ENCODE assay signal across 22 cellular contexts in genomic region chr9:6440405-6440804, GRCh38. TPM values are rescaled to one million over a fixed set of nuclear protein-coding genes. Genes with fewer than 3 reads are reported as not detected.
A peak's percentile ranks its signal among the peaks of the same experiment; 100 is the strongest.
DNase-seq lines count a peak whose midpoint lies in the region; ATAC-seq, FAIRE-seq and TF ChIP-seq lines count a peak whose summit lies in the region.
"Had no signal": no experiment of that assay in that cellular context is flagged by ENCODE, and none has a peak within 500 bp of the region (broad histone marks: within the 10 kb centered on the region; RNA-seq: fewer than 3 reads in every experiment).

No MANE protein-coding gene starts in this region.

- in situ Hi-C loops in IMR-90 (cut with MboI; ENCODE audit: low sequenced_read_pairs) = no loop called here

- no CpG with 5 or more reads among the region's 3 CpGs for WGBS in IMR-90 (ENCODE audit: extremely low coverage in 2 of 2, insufficient read length in 1 of 2), 2 experiments

- no peak overlapping the region for H3K27ac Mint-ChIP-seq in CD4-positive, CD25-positive, alpha-beta regulatory T cell
- H3K27ac Mint-ChIP-seq: GM23338 had no signal

- no peaks in the 10 kb centered on the region for H3K9me3 ChIP-seq in CD4-positive, CD25-positive, alpha-beta regulatory T cell (ENCODE audit: control insufficient read depth in 2 of 2, low read length in 2 of 2)
- no peaks in the 10 kb centered on the region for H3K9me3 ChIP-seq in IMR-90 (ENCODE audit: control insufficient read depth, insufficient read depth, low read length)
- H3K9me3 ChIP-seq: BLaER1 had no signal

- peak; percentile 9 for FAIRE-seq in islet of Langerhans (lab: Jason Lieb, UNC)
- FAIRE-seq: A204.1, GM12878, GM19239 had no signal

- TF ChIP-seq POLR2A in IMR-90 (IDR thresholded peaks at IDR 0.05; ENCODE audit: low read depth, low read length) = no peak

- no peak overlapping the region for H3K14ac ChIP-seq in IMR-90 (replicated peaks; ENCODE audit: low read depth, low read length)

- intact Hi-C loops in IMR-90 (cut with micrococcal nuclease) = no loop called here

- no peak overlapping the region for H3K9ac ChIP-seq in IMR-90 (ENCODE audit: low read depth, low read length)
- H3K9ac ChIP-seq: BLaER1 had no signal

- H4K91ac ChIP-seq in IMR-90 (ENCODE audit: insufficient read depth, low read depth, low read length) = no peak overlapping the region

- dilution Hi-C loops in IMR-90 (cut with HindIII; ENCODE audit: low sequenced_read_pairs, unreplicated experiment) = no loop called here

- H2AK9ac ChIP-seq in IMR-90 (replicated peaks; ENCODE audit: low read depth, low read length, poor library complexity) = no peak overlapping the region

- H3K4me3 ChIP-seq in CD4-positive, CD25-positive, alpha-beta regulatory T cell (ENCODE audit: low read depth, low read length) = peak overlapping the region; percentile 35
- no peak overlapping the region for H3K4me3 ChIP-seq in IMR-90 (ENCODE audit: insufficient read depth, low read depth, low read length)
- H3K4me3 ChIP-seq: BLaER1, GM12878, GM23338 had no signal

- H3K4me2 ChIP-seq in IMR-90 (ENCODE audit: low read depth, low read length) = no peak overlapping the region
- H3K4me2 ChIP-seq: BLaER1 had no signal

- no peak overlapping the region for H2AK5ac ChIP-seq in IMR-90 (ENCODE audit: low read depth, low read length)

- peaks cover 13% of the 10 kb centered on the region for H3K9me1 ChIP-seq in IMR-90 (ENCODE audit: insufficient read depth, low read length)

- H3K56ac ChIP-seq in IMR-90 (ENCODE audit: extremely low read depth, insufficient read depth, low read length) = no peak overlapping the region

- no peak for TF ChIP-seq CTCF in IMR-90 (conservative IDR thresholded peaks at IDR 0.05; ENCODE audit: low read depth, low read length)

- H3K27me3 ChIP-seq in CD4-positive, CD25-positive, alpha-beta regulatory T cell (ENCODE audit: control insufficient read depth, insufficient read depth, low read length) = no peaks in the 10 kb centered on the region
- no peaks in the 10 kb centered on the region for H3K27me3 ChIP-seq in IMR-90 (ENCODE audit: control insufficient read depth, insufficient read depth, low read length)
- H3K27me3 ChIP-seq: BLaER1 had no signal

- H4K20me1 ChIP-seq in IMR-90 (ENCODE audit: insufficient read depth, low read length) = peaks cover 65% of the 10 kb centered on the region

- peaks cover 10 to 70% of the 10 kb centered on the region in 2 experiments for H3K79me1 ChIP-seq in IMR-90 (ENCODE audit: low read depth in 1 of 2, low read length in 2 of 2)

- peaks cover 23% of the 10 kb centered on the region for H3K36me3 ChIP-seq in CD4-positive, CD25-positive, alpha-beta regulatory T cell (ENCODE audit: control insufficient read depth, insufficient read depth, low read length)
- peaks cover 19% of the 10 kb centered on the region for H3K36me3 ChIP-seq in IMR-90 (ENCODE audit: control insufficient read depth, insufficient read depth, low read length)

- CTCF ChIA-PET in IMR-90 (lab: Yijun Ruan, JAX) = no interaction called here

- no peak overlapping the region for H2BK120ac ChIP-seq in IMR-90 (ENCODE audit: low read depth, low read length)

- POLR2A ChIA-PET in IMR-90 (lab: Charles Lee; ENCODE audit: unreplicated experiment) = no interaction called here

- H3K27ac ChIP-seq in CD4-positive, CD25-positive, alpha-beta regulatory T cell (ENCODE audit: insufficient read depth, low read length, poor library complexity, severe bottlenecking) = peak overlapping the region; percentile 3
- no peak overlapping the region for H3K27ac ChIP-seq in IMR-90 (ENCODE audit: insufficient read depth, low read length)
- H3K27ac ChIP-seq: 22Rv1, BLaER1, C4-2B had no signal

- H3K4me1 Mint-ChIP-seq in CD4-positive, CD25-positive, alpha-beta regulatory T cell = peaks cover 61 to 86% (median 76%) of the 10 kb centered on the region in 4 donors

- H2BK15ac ChIP-seq in IMR-90 (ENCODE audit: low read depth, low read length) = no peak overlapping the region

- H3K4ac ChIP-seq in IMR-90 (ENCODE audit: low read depth, low read length) = no peak overlapping the region

- peaks cover 45% of the 10 kb centered on the region for H3K4me1 ChIP-seq in CD4-positive, CD25-positive, alpha-beta regulatory T cell (ENCODE audit: control insufficient read depth, insufficient read depth, low read length, poor library complexity, severe bottlenecking)
- H3K4me1 ChIP-seq in IMR-90 (ENCODE audit: control insufficient read depth, insufficient read depth, low read length) = peaks cover 3% of the 10 kb centered on the region; the same call in 1 of the 2 replicates

- H3K36me3 Mint-ChIP-seq in CD4-positive, CD25-positive, alpha-beta regulatory T cell = peaks cover 16% of the 10 kb centered on the region

- H2BK5ac ChIP-seq in IMR-90 (ENCODE audit: low read depth, low read length, poor library complexity, severe bottlenecking) = peak overlapping the region; percentile 62

- H3K27me3 Mint-ChIP-seq in CD4-positive, CD25-positive, alpha-beta regulatory T cell = no peaks in the 10 kb centered on the region
- H3K27me3 Mint-ChIP-seq: B cell; CD4-positive, alpha-beta memory T cell had no signal

- no peak overlapping the region for H3K23ac ChIP-seq in IMR-90 (ENCODE audit: low read depth, low read length)

- no peak overlapping the region for H2AFZ ChIP-seq in IMR-90 (replicated peaks; ENCODE audit: low read length, poor library complexity)
- H2AFZ ChIP-seq: GM23338 had no signal

- peak overlapping the region in 2 of 4 donors; percentile 11 to 67 for H3K4me3 Mint-ChIP-seq in CD4-positive, CD25-positive, alpha-beta regulatory T cell
- H3K4me3 Mint-ChIP-seq: B cell, GM23338, H9 had no signal

- ATAC-seq in CD4-positive, CD25-positive, alpha-beta regulatory T cell (ENCODE audit: low read depth in 2 of 2) = no peak
- ATAC-seq in IMR-90 (ENCODE audit: low read depth) = peak; percentile 71

- no peak overlapping the region for H4K5ac ChIP-seq in IMR-90 (ENCODE audit: low read depth, low read length)

- H4K8ac ChIP-seq in IMR-90 (ENCODE audit: low read depth in 2 of 2, low read length in 2 of 2) = no peak overlapping the region

- H2BK20ac ChIP-seq in IMR-90 (ENCODE audit: low read depth, low read length) = no peak overlapping the region

- BruUV-seq in IMR-90 (replicated peaks; lab: Mats Ljungman, UMichigan) = no TSS peak

- no peaks in the 10 kb centered on the region for H3K9me3 Mint-ChIP-seq in CD4-positive, CD25-positive, alpha-beta regulatory T cell
- H3K9me3 Mint-ChIP-seq: CD4-positive, alpha-beta memory T cell; GM23338; H9 had no signal

- no peak overlapping the region for H3K18ac ChIP-seq in IMR-90 (ENCODE audit: low read depth, low read length)

- no peak for DNase-seq in CD4-positive, CD25-positive, alpha-beta regulatory T cell
- peak; percentile 57 for DNase-seq in IMR-90
- DNase-seq in fibroblast of the conjunctiva (ENCODE audit: low read depth) = peak; percentile 6
- DNase-seq in activated CD4-positive, alpha-beta T cell treated with anti-CD3 and anti-CD28 coated beads, Interleukin-2, amount 50 U/mL, for 1 hour = no peak
- no peak for DNase-seq in cerebellum (ENCODE audit: low spot score)
- no peak for DNase-seq in middle frontal gyrus (ENCODE audit: extremely low spot score, low spot score)
- DNase-seq in globus pallidus (ENCODE audit: low spot score) = no peak
- DNase-seq: CD4-positive, alpha-beta memory T cell; COR-L47; DMS153; EL; GDM1; H9 had no signal

- no peak for TF ChIP-seq RAD21 in IMR-90 (IDR thresholded peaks at IDR 0.05; ENCODE audit: low read length)

TF ChIP-seq in IMR-90, 13 proteins besides CTCF, POLR2A, EP300 and RAD21:
- TF ChIP-seq FOS (IDR thresholded peaks at IDR 0.05; ENCODE audit: low read depth, low read length) (no peak), ELK1 (IDR thresholded peaks at IDR 0.05; ENCODE audit: borderline replicate concordance, low read depth, low read length) (no peak), CEBPB (IDR thresholded peaks at IDR 0.05; ENCODE audit: low read depth, low read length) (no peak), SMC3 (IDR thresholded peaks at IDR 0.05; ENCODE audit: low read depth, low read length) (no peak), CHD1 (IDR thresholded peaks at IDR 0.05; ENCODE audit: low read depth, low read length) (no peak), MAFK (IDR thresholded peaks at IDR 0.05; ENCODE audit: low read depth, low read length) (no peak), BHLHE40 (IDR thresholded peaks at IDR 0.05; ENCODE audit: low read depth, low read length) (no peak), MXI1 (IDR thresholded peaks at IDR 0.05; ENCODE audit: borderline replicate concordance, low read depth, low read length) (no peak), NFE2L2 (IDR thresholded peaks at IDR 0.05; ENCODE audit: low read depth, low read length) (no peak), MAZ (IDR thresholded peaks at IDR 0.05; ENCODE audit: borderline replicate concordance, low read depth, low read length) (no peak), USF2 (IDR thresholded peaks at IDR 0.05; ENCODE audit: low read depth, low read length) (no peak), RCOR1 (IDR thresholded peaks at IDR 0.05; ENCODE audit: insufficient replicate concordance, low read length) (no peak), RFX5 (IDR thresholded peaks at IDR 0.05; ENCODE audit: low read depth, low read length) (no peak)

RNA-seq across cellular contexts. Expression of gene UHRF2, which starts 27.4 kb away (rescaled TPM):
- total RNA-seq in CD4-positive, CD25-positive, alpha-beta regulatory T cell = 222 TPM
- 10 to 100 TPM; 19.9 to 22.3 (median 20.6) TPM for polyA plus RNA-seq in CD4-positive, CD25-positive, alpha-beta regulatory T cell
- total RNA-seq in IMR-90 (2012; rRNA removed) (37.3 and 55.3 TPM in 2 replicates), cerebellum (87.2 TPM)
- polyA plus RNA-seq in IMR-90 (2012; rRNA removed) = 23.5 and 27.6 TPM in 2 replicates
- polyA plus RNA-seq in IMR-90 (2012; cell fraction: cytosol; rRNA removed) = 6.5 and 7.6 TPM in 2 replicates
- 27.9 and 106 TPM in 2 replicates for polyA plus RNA-seq in IMR-90 (2012; cell fraction: nucleus; rRNA removed; ENCODE audit: low replicate concordance)

Comparison
In these comparisons a context has a peak if more than half of its experiments do, and no peak if none do; other contexts are left out.
1. DNase-seq: peak in IMR-90 (single experiment) and fibroblast of the conjunctiva (single experiment); none in CD4-positive, CD25-positive, alpha-beta regulatory T cell (0 of 3), activated CD4-positive, alpha-beta T cell treated with anti-CD3 and anti-CD28 coated beads, Interleukin-2, amount 50 U/mL, for 1 hour (single experiment), cerebellum (single experiment), middle frontal gyrus (single experiment) and globus pallidus (single experiment).